25 cellular contexts compared by ENCODE assay signal in genomic region chr12:91094957-91095356, GRCh38. TPM values are rescaled to one million over a fixed set of nuclear protein-coding genes. Genes with fewer than 3 reads are reported as not detected.
"Had no signal": no experiment of that assay in that cellular context is flagged by ENCODE, and none has a peak within 500 bp of the region (broad histone marks: within the 10 kb centered on the region; RNA-seq: fewer than 3 reads in every experiment).

No MANE protein-coding gene starts in this region.

- ATAC-seq: activated naive CD4-positive, alpha-beta T cell treated with anti-CD3 and anti-CD28 coated beads, Interleukin-2, amount 50 U/mL, for 72 hours; activated naive CD8-positive, alpha-beta T cell treated with anti-CD3 and anti-CD28 coated beads, Interleukin-2, amount 50 U/mL, for 24 hours; activated T-cell treated with anti-CD3 and anti-CD28 coated beads, Interleukin-2, amount 50 U/mL, for 4 hours; PC-3; T-cell had no signal

- H3K27ac ChIP-seq: brain microvascular endothelial cell, cardiac muscle cell, SK-N-MC, VCaP had no signal

- H3K36me3 Mint-ChIP-seq: activated CD4-positive, alpha-beta memory T cell treated with anti-CD3 and anti-CD28 coated beads for 36 hours; T-cell had no signal

- H3K27ac Mint-ChIP-seq: activated CD4-positive, alpha-beta memory T cell treated with anti-CD3 and anti-CD28 coated beads for 36 hours; activated CD4-positive, alpha-beta T cell treated with anti-CD3 and anti-CD28 coated beads, Interleukin-2, amount 10 ng/mL, durations not matched to agents 7 days and 5 days; activated naive CD4-positive, alpha-beta T cell treated with anti-CD3 and anti-CD28 coated beads, Interleukin-2, amount 50 U/mL, for 72 hours; activated naive CD8-positive, alpha-beta T cell treated with anti-CD3 and anti-CD28 coated beads, Interleukin-2, amount 50 U/mL, for 24 hours; T-cell had no signal

- H3K27me3 Mint-ChIP-seq: activated CD4-positive, alpha-beta memory T cell treated with anti-CD3 and anti-CD28 coated beads for 36 hours; activated CD4-positive, alpha-beta T cell treated with anti-CD3 and anti-CD28 coated beads, Interleukin-2, amount 10 ng/mL, durations not matched to agents 7 days and 5 days; activated naive CD8-positive, alpha-beta T cell treated with anti-CD3 and anti-CD28 coated beads, Interleukin-2, amount 50 U/mL, for 24 hours had no signal

- H3K4me3 Mint-ChIP-seq: activated CD4-positive, alpha-beta memory T cell treated with anti-CD3 and anti-CD28 coated beads for 36 hours; activated CD4-positive, alpha-beta T cell treated with anti-CD3 and anti-CD28 coated beads, Interleukin-2, amount 10 ng/mL, durations not matched to agents 7 days and 5 days; activated naive CD8-positive, alpha-beta T cell treated with anti-CD3 and anti-CD28 coated beads, Interleukin-2, amount 50 U/mL, for 24 hours; activated T-cell treated with anti-CD3 and anti-CD28 coated beads, Interleukin-2, amount 50 U/mL, for 4 hours; T-cell had no signal

- H3K4me3 ChIP-seq: cardiac muscle cell, SK-N-MC had no signal

- H3K27me3 ChIP-seq: brain microvascular endothelial cell, cardiac muscle cell had no signal

- H3K4me1 Mint-ChIP-seq: activated CD4-positive, alpha-beta T cell treated with anti-CD3 and anti-CD28 coated beads, Interleukin-2, amount 10 ng/mL, durations not matched to agents 7 days and 5 days; activated naive CD8-positive, alpha-beta T cell treated with anti-CD3 and anti-CD28 coated beads, Interleukin-2, amount 50 U/mL, for 24 hours; T-cell had no signal

- DNase-seq: activated CD4-positive, alpha-beta memory T cell treated with anti-CD3 and anti-CD28 coated beads for 36 hours; activated CD4-positive, alpha-beta T cell treated with anti-CD3 and anti-CD28 coated beads, Interleukin-2, amount 10 ng/mL, durations not matched to agents 7 days and 5 days; activated CD4-positive, CD25-positive, alpha-beta regulatory T cell; activated CD8-positive, alpha-beta memory T cell treated with anti-CD3 and anti-CD28 coated beads for 24 hours; activated effector memory CD4-positive, alpha-beta T cell treated with anti-CD3 and anti-CD28 coated beads, Interleukin-2, amount 50 U/mL, for 16 hours; activated naive CD4-positive, alpha-beta T cell treated with Interleukin-2 at 50 U/mL for 16 hours; activated naive CD8-positive, alpha-beta T cell treated with anti-CD3 and anti-CD28 coated beads, Interleukin-2, amount 50 U/mL, for 24 hours; activated T-cell treated with anti-CD3 and anti-CD28 coated beads, Interleukin-2, amount 50 U/mL, for 4 hours; amygdala; brain microvascular endothelial cell; NCI-H1048; NCI-H1930; NCI-H345; NCI-H510A; NCI-H526 treated with DMSO at 0.1 percent for 48 hours; PC-3; SIG-M5; T-cell; T-helper 2 cell; T1000 had no signal

- H3K36me3 ChIP-seq: brain microvascular endothelial cell, cardiac muscle cell had no signal

RNA-seq across cellular contexts. Expression of gene LUM, which starts 16.3 kb away (rescaled TPM):
- total RNA-seq: activated CD4-positive, alpha-beta memory T cell treated with anti-CD3 and anti-CD28 coated beads for 36 hours; activated CD4-positive, alpha-beta T cell treated with anti-CD3 and anti-CD28 coated beads, Interleukin-2, amount 10 ng/mL, durations not matched to agents 7 days and 5 days; activated naive CD4-positive, alpha-beta T cell treated with anti-CD3 and anti-CD28 coated beads, Interleukin-2, amount 50 U/mL, for 72 hours had no signal

RNA-seq across cellular contexts. Expression of gene KERA, which starts 37.1 kb away (rescaled TPM):
- total RNA-seq: activated CD4-positive, alpha-beta memory T cell treated with anti-CD3 and anti-CD28 coated beads for 36 hours; activated CD4-positive, alpha-beta T cell treated with anti-CD3 and anti-CD28 coated beads, Interleukin-2, amount 10 ng/mL, durations not matched to agents 7 days and 5 days; activated naive CD4-positive, alpha-beta T cell treated with anti-CD3 and anti-CD28 coated beads, Interleukin-2, amount 50 U/mL, for 72 hours; activated T-cell treated with anti-CD3 and anti-CD28 coated beads, Interleukin-2, amount 50 U/mL, for 4 hours; cardiac muscle cell; PC-3; RPMI7951; T-cell had no signal
- polyA plus RNA-seq: cardiac muscle cell had no signal
